In genomic region chr7:155368894-155369600, GRCh38 we compare ENCODE assay signal across 16 cellular contexts.
DNase-seq lines count a peak whose midpoint lies in the region; ATAC-seq, FAIRE-seq and TF ChIP-seq lines count a peak whose summit lies in the region.
"Had no signal": no experiment of that assay in that cellular context is flagged by ENCODE, and none has a peak within 500 bp of the region (broad histone marks: within the 10 kb centered on the region; RNA-seq: fewer than 3 reads in every experiment).

No MANE protein-coding gene starts in this region.

- TF ChIP-seq RAD21 in A549 (conservative IDR thresholded peaks at IDR 0.05 in 1 of 2, IDR thresholded peaks at IDR 0.05 in 1 of 2), result no peak

- no peak for TF ChIP-seq CTCF in A549 (IDR thresholded peaks at IDR 0.05)
- TF ChIP-seq CTCF in chondrocyte (IDR thresholded peaks at IDR 0.05), result no peak

- no peak overlapping the region for H3K27ac ChIP-seq in A549
- H3K27ac ChIP-seq: SJSA1 had no signal

- peaks cover 53% of the 10 kb centered on the region for H3K27me3 Mint-ChIP-seq in chondrocyte (ENCODE audit: low read depth)

- no peak overlapping the region for H3K27ac Mint-ChIP-seq in chondrocyte (ENCODE audit: unreplicated experiment)

- no peak for TF ChIP-seq EP300 in A549 (IDR thresholded peaks at IDR 0.05)

- H3K36me3 Mint-ChIP-seq in chondrocyte (ENCODE audit: low read depth), result peaks cover 5% of the 10 kb centered on the region

- peaks cover 12% of the 10 kb centered on the region for H3K4me1 Mint-ChIP-seq in chondrocyte (ENCODE audit: low read depth)

- no peaks in the 10 kb centered on the region for H3K9me3 ChIP-seq in A549
- H3K9me3 ChIP-seq: BE2C, SJSA1 had no signal

- no peak overlapping the region for H3K4me2 ChIP-seq in A549

- POLR2A ChIA-PET in A549 (lab: Yijun Ruan, JAX), result interaction anchor here (0.6 kb wide), 1 partner anchor 441 kb away, joined by 3 read pairs; no protein-coding TSS in a partner anchor

- H3K9me3 Mint-ChIP-seq in chondrocyte (ENCODE audit: low read depth), result no peaks in the 10 kb centered on the region

- in situ Hi-C loops in G401 (cut with HindIII; ENCODE audit: low sequenced_read_pairs), result no loop called here

- CTCF ChIA-PET in A549 (lab: Yijun Ruan, JAX), result interaction anchor here (1.2 to 2.0 kb wide), 5 partner anchors 9 to 377 kb away, joined by 3 to 11 read pairs (median 6); no protein-coding TSS in a partner anchor

- no peak for FAIRE-seq in A549 (lab: Jason Lieb, UNC)

- 83% methylated on average over 7 of the region's 7 CpGs for WGBS in A549 (ENCODE audit: missing lambda C conversion rate)

- no peak for TF ChIP-seq POLR2A in A549 (IDR thresholded peaks at IDR 0.05; ENCODE audit: low read length)

- H3K4me3 Mint-ChIP-seq in chondrocyte (ENCODE audit: unreplicated experiment), result no peak overlapping the region

- DNase-seq in A549 (ENCODE audit: low read depth in 1 of 2, low spot score in 1 of 2) (no peak), G401 (ENCODE audit: low spot score) (peak; percentile 62), MV-4-11 (lab: John Stamatoyannopoulos, UW) (peak; percentile 86), chondrocyte (ENCODE audit: low spot score) (peak; percentile 42), Ammon's horn (ENCODE audit: low spot score) (no peak), NCI-H187 treated with DMSO at 0.1 percent for 48 hours (lab: John Stamatoyannopoulos, UW) (no peak)
- no peak for DNase-seq in stimulated activated CD4-positive, alpha-beta T cell treated with anti-CD3 and anti-CD28 coated beads, Interleukin-12 subunit alpha, Interleukin-12 subunit beta, amount 100 ng/mL, for 4 hours
- DNase-seq: ACHN, BE2C, EL, NCI-H1092 treated with DMSO at 0.1 percent for 48 hours, NCI-H1694, NCI-H446 treated with DMSO at 0.1 percent for 48 hours, NCI-H748 treated with DMSO at 0.1 percent for 48 hours had no signal

- no peak overlapping the region for H3K4me3 ChIP-seq in A549
- H3K4me3 ChIP-seq: SJSA1 had no signal

- 0 out of 6 replicates have a peak, but pooled peaks have one; percentile 10 to 15 for ATAC-seq in A549
- no peak for ATAC-seq in HG02588 (IDR thresholded peaks at IDR 0.05; ENCODE audit: unreplicated experiment)

- peaks cover 13% of the 10 kb centered on the region; the same call in 2 of the 3 replicates for H3K4me1 ChIP-seq in A549
- H3K4me1 ChIP-seq: BE2C, SJSA1 had no signal

TF ChIP-seq in A549, 52 proteins besides CTCF, POLR2A, EP300 and RAD21:
- TF ChIP-seq POLR2AphosphoS2 (conservative IDR thresholded peaks at IDR 0.05; ENCODE audit: low read length) (no peak), HDAC2 (IDR thresholded peaks at IDR 0.05) (no peak), CHD2 (IDR thresholded peaks at IDR 0.05; ENCODE audit: low read length, partially characterized antibody) (no peak)

Comparison
In these comparisons a context has a peak if more than half of its experiments do, and no peak if none do; other contexts are left out.
1. DNase-seq: peak in G401 (single experiment), MV-4-11 (single experiment) and chondrocyte (single experiment); none in A549 (0 of 2), Ammon's horn (single experiment), stimulated activated CD4-positive, alpha-beta T cell treated with anti-CD3 and anti-CD28 coated beads, Interleukin-12 subunit alpha, Interleukin-12 subunit beta, amount 100 ng/mL, for 4 hours (single experiment) and NCI-H187 treated with DMSO at 0.1 percent for 48 hours (single experiment).